In genomic region chr10:76397210-76397881, GRCh38 we compare ENCODE assay signal across 14 cellular contexts.
DNase-seq lines count a peak whose midpoint lies in the region; ATAC-seq and TF ChIP-seq lines count a peak whose summit lies in the region.
"Had no signal": no experiment of that assay in that cellular context is flagged by ENCODE, and none has a peak within 500 bp of the region (broad histone marks: within the 10 kb centered on the region; RNA-seq: fewer than 3 reads in every experiment).

No MANE protein-coding gene starts in this region.

- H3K27ac ChIP-seq in IMR-90 (ENCODE audit: insufficient read depth, low read length) (no peak overlapping the region), esophagus muscularis mucosa (replicated peaks in 1 of 4) (peak overlapping the region; percentile 61 to 80 (median 77)), mesendoderm (ENCODE audit: low read depth, low read length) (no peak overlapping the region), stomach smooth muscle (ENCODE audit: low read length) (peak overlapping the region; percentile 46)
- H3K27ac ChIP-seq: hepatocyte had no signal

- no CpG with 5 or more reads among the region's 11 CpGs for WGBS in IMR-90 (ENCODE audit: extremely low coverage in 2 of 2, insufficient read length in 1 of 2), 2 experiments
- 41% methylated on average over 11 of the region's 11 CpGs for WGBS in esophagus muscularis mucosa
- WGBS in mesendoderm (ENCODE audit: extremely low coverage, insufficient coverage, low lambda C conversion rate) = no CpG with 5 or more reads among the region's 11 CpGs

- no peak for TF ChIP-seq CTCF in IMR-90 (conservative IDR thresholded peaks at IDR 0.05; ENCODE audit: low read depth, low read length)
- TF ChIP-seq CTCF in esophagus muscularis mucosa (IDR thresholded peaks at IDR 0.05) = peak in 1 of 3 experiments; percentile 4

- DNase-seq in IMR-90 (no peak), esophagus muscularis mucosa (ENCODE audit: extremely low spot score) (no peak), mesendoderm (peak; percentile 5), T-helper 17 cell (no peak), GM19238 (ENCODE audit: insufficient read length, low spot score) (no peak), NCI-H1694 (lab: John Stamatoyannopoulos, UW) (no peak)
- DNase-seq: activated naive CD4-positive, alpha-beta T cell treated with anti-CD3 and anti-CD28 coated beads, Interleukin-2, amount 10 ng/mL, durations not matched to agents 7 days and 5 days; GDM1; T-helper 9 cell had no signal

- peak overlapping the region; percentile 53; the same call in 1 of the 2 replicates for H2BK20ac ChIP-seq in IMR-90 (ENCODE audit: low read depth, low read length)

- H4K5ac ChIP-seq in IMR-90 (ENCODE audit: low read depth, low read length) (peak overlapping the region; percentile 64; the same call in 1 of the 2 replicates), mesendoderm (ENCODE audit: low read length) (no peak overlapping the region)

- H3K4me3 ChIP-seq in IMR-90 (ENCODE audit: insufficient read depth, low read depth, low read length) = no peak overlapping the region
- H3K4me3 ChIP-seq in esophagus muscularis mucosa = no peak overlapping the region
- no peak overlapping the region for H3K4me3 ChIP-seq in mesendoderm (ENCODE audit: low read length)
- H3K4me3 ChIP-seq in stomach smooth muscle (ENCODE audit: low read length in 2 of 2) = peak overlapping the region; percentile 9 to 15
- H3K4me3 ChIP-seq: hepatocyte, smooth muscle cell had no signal

- H3K79me1 ChIP-seq in IMR-90 (ENCODE audit: low read depth in 1 of 2, low read length in 2 of 2) = no peaks in the 10 kb centered on the region
- H3K79me1 ChIP-seq in mesendoderm (ENCODE audit: low read length) = no peaks in the 10 kb centered on the region

- peak overlapping the region; percentile 80 for H2AFZ ChIP-seq in IMR-90 (replicated peaks; ENCODE audit: low read length, poor library complexity)
- H2AFZ ChIP-seq: hepatocyte had no signal

- H3K36me3 ChIP-seq in IMR-90 (ENCODE audit: control insufficient read depth, insufficient read depth, low read length) (no peaks in the 10 kb centered on the region), esophagus muscularis mucosa (no peaks in the 10 kb centered on the region), mesendoderm (ENCODE audit: control insufficient read depth, insufficient read depth, low read length) (no peaks in the 10 kb centered on the region), stomach smooth muscle (ENCODE audit: control insufficient read depth in 2 of 2, insufficient read depth in 2 of 2, low read length in 2 of 2) (no peaks in the 10 kb centered on the region)

- no peak overlapping the region for H3K4me3 Mint-ChIP-seq in T-helper 17 cell
- H3K4me3 Mint-ChIP-seq: activated naive CD4-positive, alpha-beta T cell treated with anti-CD3 and anti-CD28 coated beads, Interleukin-2, amount 10 ng/mL, durations not matched to agents 7 days and 5 days; CD14-positive monocyte had no signal

- H3K4me1 ChIP-seq in IMR-90 (ENCODE audit: control insufficient read depth, insufficient read depth, low read length) = peaks cover 5% of the 10 kb centered on the region; the same call in 1 of the 2 replicates
- peaks cover 7 to 52% (median 38%) of the 10 kb centered on the region in 4 donors for H3K4me1 ChIP-seq in esophagus muscularis mucosa
- H3K4me1 ChIP-seq in mesendoderm (ENCODE audit: control insufficient read depth, low read depth, low read length) = no peaks in the 10 kb centered on the region
- H3K4me1 ChIP-seq in stomach smooth muscle (ENCODE audit: control insufficient read depth, insufficient read depth, low read length) = peaks cover 13% of the 10 kb centered on the region

- H3K79me2 ChIP-seq in mesendoderm (ENCODE audit: control insufficient read depth, insufficient read depth, low read length) = no peaks in the 10 kb centered on the region
- H3K79me2 ChIP-seq: hepatocyte had no signal

- CTCF ChIA-PET in IMR-90 (lab: Yijun Ruan, JAX) = no interaction called here

- H3K56ac ChIP-seq in IMR-90 (ENCODE audit: extremely low read depth, insufficient read depth, low read length) (no peak overlapping the region), mesendoderm (ENCODE audit: low read length) (peak overlapping the region; percentile 28)

- no peak for TF ChIP-seq POLR2A in IMR-90 (IDR thresholded peaks at IDR 0.05; ENCODE audit: low read depth, low read length)
- no peak for TF ChIP-seq POLR2A in esophagus muscularis mucosa (IDR thresholded peaks at IDR 0.05; ENCODE audit: low read depth)

- H3K18ac ChIP-seq in IMR-90 (ENCODE audit: low read depth, low read length) (peak overlapping the region; percentile 28; the same call in 1 of the 2 replicates), mesendoderm (ENCODE audit: low read length) (peak overlapping the region; percentile 94)

- H4K8ac ChIP-seq in IMR-90 (ENCODE audit: low read depth in 2 of 2, low read length in 2 of 2) (peak overlapping the region in 1 of 2 experiments; percentile 67; a peak in 1 of 4 replicates), mesendoderm (ENCODE audit: low read depth, low read length) (no peak overlapping the region)

- H3K27me3 Mint-ChIP-seq in T-helper 17 cell = no peaks in the 10 kb centered on the region
- H3K27me3 Mint-ChIP-seq: activated naive CD4-positive, alpha-beta T cell treated with anti-CD3 and anti-CD28 coated beads, Interleukin-2, amount 10 ng/mL, durations not matched to agents 7 days and 5 days had no signal

- no TSS peak for BruUV-seq in IMR-90 (replicated peaks; lab: Mats Ljungman, UMichigan)

- no peak for ATAC-seq in IMR-90 (ENCODE audit: low read depth)
- no peak for ATAC-seq in T-helper 17 cell
- ATAC-seq in HG03378 (IDR thresholded peaks at IDR 0.05; ENCODE audit: unreplicated experiment) = no peak

- no peak overlapping the region for H2AK9ac ChIP-seq in IMR-90 (replicated peaks; ENCODE audit: low read depth, low read length, poor library complexity)

- no peaks in the 10 kb centered on the region for H4K20me1 ChIP-seq in IMR-90 (ENCODE audit: insufficient read depth, low read length)

- H3K27ac Mint-ChIP-seq in T-helper 17 cell = no peak overlapping the region
- H3K27ac Mint-ChIP-seq: activated naive CD4-positive, alpha-beta T cell treated with anti-CD3 and anti-CD28 coated beads, Interleukin-2, amount 10 ng/mL, durations not matched to agents 7 days and 5 days; CD14-positive monocyte had no signal

- POLR2A ChIA-PET in IMR-90 (lab: Charles Lee; ENCODE audit: unreplicated experiment) = interaction anchor here (0.6 kb wide), 1 partner anchor 34 kb away, joined by 3 read pairs; no protein-coding TSS in a partner anchor

- H3K4ac ChIP-seq in IMR-90 (ENCODE audit: low read depth, low read length) (peak overlapping the region; percentile 73), mesendoderm (ENCODE audit: low read depth, low read length) (no peak overlapping the region)

- H2BK15ac ChIP-seq in IMR-90 (ENCODE audit: low read depth, low read length) (no peak overlapping the region), mesendoderm (replicated peaks; ENCODE audit: low read depth) (no peak overlapping the region)

- dilution Hi-C loops in IMR-90 (cut with HindIII; ENCODE audit: low sequenced_read_pairs, unreplicated experiment) = no loop called here

- H3K9me3 ChIP-seq in IMR-90 (ENCODE audit: control insufficient read depth, insufficient read depth, low read length) (no peaks in the 10 kb centered on the region), esophagus muscularis mucosa (no peaks in the 10 kb centered on the region), stomach smooth muscle (ENCODE audit: control insufficient read depth in 2 of 2, low read length in 2 of 2) (no peaks in the 10 kb centered on the region), T-helper 17 cell (ENCODE audit: control insufficient read depth, low read length, poor library complexity, severe bottlenecking) (no peaks in the 10 kb centered on the region)

- intact Hi-C loops in IMR-90 (cut with micrococcal nuclease) (no loop called here), esophagus muscularis mucosa (cut with DNase I) (no loop called here)

- H3K27me3 ChIP-seq in IMR-90 (ENCODE audit: control insufficient read depth, insufficient read depth, low read length) (no peaks in the 10 kb centered on the region), esophagus muscularis mucosa (no peaks in the 10 kb centered on the region), mesendoderm (ENCODE audit: insufficient read depth, low read length, poor library complexity) (no peaks in the 10 kb centered on the region), stomach smooth muscle (ENCODE audit: control insufficient read depth in 1 of 2, insufficient read depth in 2 of 2, low read length in 2 of 2) (no peaks in the 10 kb centered on the region)
- H3K27me3 ChIP-seq: hepatocyte had no signal

- H3K14ac ChIP-seq in IMR-90 (replicated peaks; ENCODE audit: low read depth, low read length) = 0 out of 2 replicates have a peak overlapping the region, but pooled peaks have one; percentile 39

- peak overlapping the region; percentile 23; the same call in 1 of the 2 replicates for H4K91ac ChIP-seq in IMR-90 (ENCODE audit: insufficient read depth, low read depth, low read length)

- H3K9ac ChIP-seq in IMR-90 (ENCODE audit: low read depth, low read length) = no peak overlapping the region
- H3K9ac ChIP-seq in mesendoderm (ENCODE audit: low read length) = no peak overlapping the region
- H3K9ac ChIP-seq in stomach smooth muscle (ENCODE audit: low read length in 2 of 2) = no peak overlapping the region

- H2BK120ac ChIP-seq in IMR-90 (ENCODE audit: low read depth, low read length) (peak overlapping the region; percentile 49), mesendoderm (ENCODE audit: low read depth, low read length) (no peak overlapping the region)

- TF ChIP-seq RAD21 in IMR-90 (IDR thresholded peaks at IDR 0.05; ENCODE audit: low read length) = no peak

- no peak overlapping the region for H2BK5ac ChIP-seq in IMR-90 (ENCODE audit: low read depth, low read length, poor library complexity, severe bottlenecking)
- no peak overlapping the region for H2BK5ac ChIP-seq in mesendoderm (ENCODE audit: low read length)

- no peaks in the 10 kb centered on the region for H3K36me3 Mint-ChIP-seq in T-helper 17 cell (ENCODE audit: low read depth)
- H3K36me3 Mint-ChIP-seq: activated naive CD4-positive, alpha-beta T cell treated with anti-CD3 and anti-CD28 coated beads, Interleukin-2, amount 10 ng/mL, durations not matched to agents 7 days and 5 days had no signal

- TF ChIP-seq EP300 in esophagus muscularis mucosa (IDR thresholded peaks at IDR 0.05) = no peak

- H3K23ac ChIP-seq in IMR-90 (ENCODE audit: low read depth, low read length) = no peak overlapping the region
- no peak overlapping the region for H3K23ac ChIP-seq in mesendoderm (ENCODE audit: low read length)

- in situ Hi-C loops in IMR-90 (cut with MboI; ENCODE audit: low sequenced_read_pairs) = no loop called here

- no peaks in the 10 kb centered on the region for H3K4me1 Mint-ChIP-seq in T-helper 17 cell
- H3K4me1 Mint-ChIP-seq: activated naive CD4-positive, alpha-beta T cell treated with anti-CD3 and anti-CD28 coated beads, Interleukin-2, amount 10 ng/mL, durations not matched to agents 7 days and 5 days; CD14-positive monocyte had no signal

- H2AK5ac ChIP-seq in IMR-90 (ENCODE audit: low read depth, low read length) = no peak overlapping the region; the same call in 1 of the 2 replicates
- no peak overlapping the region for H2AK5ac ChIP-seq in mesendoderm (ENCODE audit: low read length)

- H3K4me2 ChIP-seq in IMR-90 (ENCODE audit: low read depth, low read length) (no peak overlapping the region), mesendoderm (ENCODE audit: low read length) (no peak overlapping the region)
- H3K4me2 ChIP-seq: hepatocyte, smooth muscle cell had no signal

- no peaks in the 10 kb centered on the region for H3K9me1 ChIP-seq in IMR-90 (ENCODE audit: insufficient read depth, low read length)

Comparison
In these comparisons a context has a peak if more than half of its experiments do, and no peak if none do; other contexts are left out.
1. H3K27ac ChIP-seq: peak in esophagus muscularis mucosa (4 of 4) and stomach smooth muscle (single experiment); none in IMR-90 (single experiment) and mesendoderm (single experiment).
2. H3K4me3 ChIP-seq: peak in stomach smooth muscle (2 of 2); none in IMR-90 (single experiment), esophagus muscularis mucosa (0 of 4) and mesendoderm (single experiment).